In genomic region chr1:244857761-244858160, GRCh38 we compare ENCODE assay signal across 21 cellular contexts. TPM values are rescaled to one million over a fixed set of nuclear protein-coding genes. Genes with fewer than 3 reads are reported as not detected.
DNase-seq lines count a peak whose midpoint lies in the region; ATAC-seq, FAIRE-seq and TF ChIP-seq lines count a peak whose summit lies in the region.
"Had no signal": no experiment of that assay in that cellular context is flagged by ENCODE, and none has a peak within 500 bp of the region (broad histone marks: within the 10 kb centered on the region; RNA-seq: fewer than 3 reads in every experiment).

No MANE protein-coding gene starts in this region.

- FAIRE-seq in HepG2 (lab: Jason Lieb, UNC), result no peak
- FAIRE-seq: colon, H1, pancreas, urothelium cell line had no signal

- no peak overlapping the region for H3K9ac ChIP-seq in HepG2 (ENCODE audit: insufficient read depth, low read depth, low read length)
- peak overlapping the region; percentile 24 for H3K9ac ChIP-seq in SK-N-MC (ENCODE audit: insufficient read length)

- H3K27me3 ChIP-seq in HepG2 (ENCODE audit: control insufficient read depth in 1 of 2, insufficient read depth in 2 of 2, low read length in 2 of 2), result no peaks in the 10 kb centered on the region; a peak in 1 of 5 replicates
- H3K27me3 ChIP-seq in right lobe of liver, result no peaks in the 10 kb centered on the region
- no peaks in the 10 kb centered on the region for H3K27me3 ChIP-seq in effector memory CD4-positive, alpha-beta T cell (replicated peaks; ENCODE audit: control insufficient read depth, insufficient read depth, low read length, poor library complexity, severe bottlenecking)
- no peaks in the 10 kb centered on the region for H3K27me3 ChIP-seq in Peyer's patch
- H3K27me3 ChIP-seq: esophagus muscularis mucosa, pancreas had no signal

- H4K20me1 ChIP-seq in HepG2 (ENCODE audit: insufficient read depth, low read length), result peaks cover 65% of the 10 kb centered on the region

- 94% methylated on average over 3 of the region's 3 CpGs for WGBS in HepG2 (ENCODE audit: low lambda C conversion rate)
- WGBS in right lobe of liver (ENCODE audit: insufficient coverage, low coverage, low lambda C conversion rate, missing lambda C conversion rate), result 69% methylated on average over 3 of the region's 3 CpGs

- no TSS peak for BruUV-seq in HepG2 (replicated peaks; lab: Mats Ljungman, UMichigan)

- no peak for TF ChIP-seq POLR2A in HepG2 (IDR thresholded peaks at IDR 0.05; ENCODE audit: insufficient read depth in 1 of 2, low read depth in 2 of 2, low read length in 2 of 2)
- TF ChIP-seq POLR2A in right lobe of liver (IDR thresholded peaks at IDR 0.05), result no peak
- TF ChIP-seq POLR2A in Peyer's patch (IDR thresholded peaks at IDR 0.05), result no peak

- in situ Hi-C loops in HepG2 (cut with HindIII; ENCODE audit: extremely low pct_ligation_motif_present, low pct_unique_long_range_greater_than_20kb), result no loop called here

- H3K9me3 ChIP-seq in HepG2 (ENCODE audit: low read length) (no peaks in the 10 kb centered on the region), right lobe of liver (no peaks in the 10 kb centered on the region), SK-N-MC (ENCODE audit: low read depth, low read length) (no peaks in the 10 kb centered on the region), Peyer's patch (no peaks in the 10 kb centered on the region)
- no peaks in the 10 kb centered on the region for H3K9me3 ChIP-seq in effector memory CD4-positive, alpha-beta T cell (ENCODE audit: control insufficient read depth, low read length)
- H3K9me3 ChIP-seq: esophagus muscularis mucosa, pancreas had no signal

- POLR2A ChIA-PET in HepG2 (lab: Yijun Ruan, JAX), result interaction anchor here (8.0 kb wide), 1 partner anchor 21 kb away, joined by 163 read pairs; the partner anchor contains the start of gene COX20

- no peak for TF ChIP-seq EP300 in HepG2 (IDR thresholded peaks at IDR 0.05; ENCODE audit: low read depth in 2 of 2, low read length in 2 of 2)
- TF ChIP-seq EP300 in HepG2 (CRISPR knock-in tag; IDR thresholded peaks at IDR 0.05; ENCODE audit: borderline replicate concordance), result no peak

- ATAC-seq in HepG2, result no peak
- no peak for ATAC-seq in right lobe of liver
- ATAC-seq: pancreas had no signal

- TF ChIP-seq CTCF in HepG2 (CRISPR knock-in tag; IDR thresholded peaks at IDR 0.05), result no peak
- no peak for TF ChIP-seq CTCF in right lobe of liver (IDR thresholded peaks at IDR 0.05)
- no peak for TF ChIP-seq CTCF in Peyer's patch (IDR thresholded peaks at IDR 0.05)

- H3K79me2 ChIP-seq in HepG2 (ENCODE audit: insufficient read depth, low read length), result peaks cover 77% of the 10 kb centered on the region

- no peak overlapping the region for H3K4me2 ChIP-seq in HepG2 (ENCODE audit: low read depth, low read length)

- DNase-seq in HepG2 (ENCODE audit: low spot score) (no peak), right lobe of liver (no peak), SK-N-MC (ENCODE audit: low read depth, low spot score) (no peak), Peyer's patch (no peak), RKO (ENCODE audit: low spot score) (no peak), NCI-H510A (lab: John Stamatoyannopoulos, UW) (no peak)
- DNase-seq in effector memory CD4-positive, alpha-beta T cell, result no peak
- no peak for DNase-seq in stimulated activated naive CD4-positive, alpha-beta T cell treated with Interleukin-2 at 50 U/mL for 16 hours (lab: John Stamatoyannopoulos, UW)
- DNase-seq: activated CD8-positive, alpha-beta memory T cell treated with anti-CD3 and anti-CD28 coated beads for 24 hours; head of caudate nucleus; midbrain; NCI-H1105; NCI-H2171 treated with DMSO at 0.1 percent for 48 hours; NK-92 treated with Interleukin-12 subunit alpha and Interleukin-12 subunit beta, amount 100 ng/mL, for 24 hours; pancreas; Right ventricle myocardium superior; stimulated activated naive CD4-positive, alpha-beta T cell had no signal

- H3K27ac ChIP-seq in HepG2 (ENCODE audit: extremely low read length, insufficient read depth, low read length), result no peak overlapping the region
- H3K27ac ChIP-seq in right lobe of liver, result no peak overlapping the region
- peak overlapping the region; percentile 12; the same call in 1 of the 2 replicates for H3K27ac ChIP-seq in SK-N-MC
- H3K27ac ChIP-seq in effector memory CD4-positive, alpha-beta T cell (ENCODE audit: insufficient read depth, low read length, poor library complexity, severe bottlenecking), result peak overlapping the region; percentile 8
- no peak overlapping the region for H3K27ac ChIP-seq in Peyer's patch
- H3K27ac ChIP-seq: pancreas had no signal

- H3K4me1 ChIP-seq in HepG2 (ENCODE audit: insufficient read depth, low read length), result peaks cover 55% of the 10 kb centered on the region
- peaks cover 0 to 36% (median 10%) of the 10 kb centered on the region in 4 donors for H3K4me1 ChIP-seq in right lobe of liver
- peaks cover 58% of the 10 kb centered on the region for H3K4me1 ChIP-seq in effector memory CD4-positive, alpha-beta T cell (ENCODE audit: control insufficient read depth, insufficient read depth, low read length, poor library complexity, severe bottlenecking)
- H3K4me1 ChIP-seq in Peyer's patch, result peaks cover 4 to 56% (median 12%) of the 10 kb centered on the region in 4 donors

- intact Hi-C loops in HepG2 (cut with micrococcal nuclease; ENCODE audit: unreplicated experiment), result no loop called here
- intact Hi-C loops in right lobe of liver (cut with DNase I), result no loop called here

- TF ChIP-seq RAD21 in HepG2 (CRISPR knock-in tag; IDR thresholded peaks at IDR 0.05), result no peak

- CTCF ChIA-PET in HepG2 (lab: Yijun Ruan, JAX; ENCODE audit: low intra/inter-chr PET ratio, low total read pairs), result no interaction called here

- H3K4me3 ChIP-seq in HepG2 (replicated peaks in 1 of 3; ENCODE audit: insufficient read depth in 1 of 3, low read depth in 2 of 3, low read length in 3 of 3) (no peak overlapping the region), right lobe of liver (no peak overlapping the region), SK-N-MC (no peak overlapping the region), Peyer's patch (no peak overlapping the region)
- no peak overlapping the region for H3K4me3 ChIP-seq in effector memory CD4-positive, alpha-beta T cell (ENCODE audit: insufficient read depth, low read depth, low read length, poor library complexity, severe bottlenecking)
- H3K4me3 ChIP-seq: esophagus muscularis mucosa, pancreas had no signal

- no peak overlapping the region for H2AFZ ChIP-seq in HepG2 (ENCODE audit: low read length)

- H3K36me3 ChIP-seq in HepG2 (replicated peaks in 1 of 2; ENCODE audit: control insufficient read depth in 1 of 2, insufficient read depth in 2 of 2, low read length in 2 of 2), result peaks cover 23 to 87% of the 10 kb centered on the region in 2 experiments
- H3K36me3 ChIP-seq in right lobe of liver, result peaks cover 0 to 84% (median 51%) of the 10 kb centered on the region in 4 donors
- peaks cover 99% of the 10 kb centered on the region for H3K36me3 ChIP-seq in SK-N-MC (ENCODE audit: insufficient read depth, low read length)
- H3K36me3 ChIP-seq in effector memory CD4-positive, alpha-beta T cell (ENCODE audit: control insufficient read depth, insufficient read depth, low read length), result peaks cover 70% of the 10 kb centered on the region
- H3K36me3 ChIP-seq in Peyer's patch, result peaks cover 0 to 76% (median 6%) of the 10 kb centered on the region in 3 donors

RNA-seq across cellular contexts. Expression of gene HNRNPU, which starts 6.6 kb away (rescaled TPM):
- total RNA-seq in HepG2 (2016; rRNA removed; fragmentation: Illumina TruSeq; extraction: Trizol) (508 and 657 TPM in 2 replicates), right lobe of liver (100 to 1,000 TPM in 5 of 6 experiments, 10 to 100 TPM in 1; 73.3 to 183 (median 121) TPM), Peyer's patch (100 to 1,000 TPM; 277 to 522 (median 324) TPM)
- total RNA-seq in HepG2 (2016; cell fraction: cytosol; rRNA removed; fragmentation: Illumina TruSeq; extraction: Trizol; ENCODE audit: low read depth), result 36.7 and 41.2 TPM in 2 replicates
- 513 and 625 TPM in 2 replicates for total RNA-seq in HepG2 (2016; cell fraction: insoluble cytoplasmic fraction; rRNA removed; fragmentation: Illumina TruSeq; extraction: Trizol)
- 92.2 and 116 TPM in 2 replicates for total RNA-seq in HepG2 (2016; cell fraction: membrane; rRNA removed; fragmentation: Illumina TruSeq; extraction: Trizol)
- 356 and 374 TPM in 2 replicates for total RNA-seq in HepG2 (2016; cell fraction: nucleus; rRNA removed; fragmentation: Illumina TruSeq; extraction: Trizol)
- 87.9 and 101 TPM in 2 replicates for polyA plus RNA-seq in HepG2 (2011; rRNA removed)
- 51.0 and 69.9 TPM in 2 replicates for polyA plus RNA-seq in HepG2 (2011; cell fraction: cytosol; rRNA removed)
- polyA plus RNA-seq in HepG2 (2011; cell fraction: nucleus; rRNA removed), result 74.8 and 100.0 TPM in 2 replicates
- 171 and 263 TPM in 2 replicates for polyA plus RNA-seq in HepG2 (2012)
- 19.0 and 23.4 TPM in 2 replicates for polyA plus RNA-seq in HepG2 (2016; cell fraction: cytosol; fragmentation: Illumina TruSeq; extraction: Trizol; ENCODE audit: low read depth)
- polyA plus RNA-seq in HepG2 (2016; cell fraction: insoluble cytoplasmic fraction; fragmentation: Illumina TruSeq; extraction: Trizol; ENCODE audit: low read depth), result 629 and 634 TPM in 2 replicates
- polyA plus RNA-seq in HepG2 (2016; cell fraction: membrane; fragmentation: Illumina TruSeq; extraction: Trizol; ENCODE audit: low read depth), result 53.4 and 62.4 TPM in 2 replicates
- polyA plus RNA-seq in HepG2 (2016; cell fraction: nucleus; fragmentation: Illumina TruSeq; extraction: Trizol; ENCODE audit: insufficient read depth, low read depth), result 455 and 473 TPM in 2 replicates
- 81.5 and 284 TPM in 2 replicates for polyA minus RNA-seq in HepG2 (2011; rRNA and poly(A)+ RNA removed; ENCODE audit: low replicate concordance)
- polyA minus RNA-seq in HepG2 (2011; cell fraction: cytosol; rRNA and poly(A)+ RNA removed), result 160 and 172 TPM in 2 replicates
- polyA minus RNA-seq in HepG2 (2011; cell fraction: nucleus; rRNA and poly(A)+ RNA removed), result 231 and 261 TPM in 2 replicates

RNA-seq across cellular contexts. Expression of gene COX20, which starts 22.3 kb away (rescaled TPM):
- total RNA-seq in HepG2 (2016; rRNA removed; fragmentation: Illumina TruSeq; extraction: Trizol), result 95.8 and 110 TPM in 2 replicates
- 122 and 124 TPM in 2 replicates for total RNA-seq in HepG2 (2016; cell fraction: cytosol; rRNA removed; fragmentation: Illumina TruSeq; extraction: Trizol; ENCODE audit: low read depth)
- total RNA-seq in HepG2 (2016; cell fraction: insoluble cytoplasmic fraction; rRNA removed; fragmentation: Illumina TruSeq; extraction: Trizol), result 90.4 and 108 TPM in 2 replicates
- 155 and 158 TPM in 2 replicates for total RNA-seq in HepG2 (2016; cell fraction: membrane; rRNA removed; fragmentation: Illumina TruSeq; extraction: Trizol)
- 33.7 and 46.6 TPM in 2 replicates for total RNA-seq in HepG2 (2016; cell fraction: nucleus; rRNA removed; fragmentation: Illumina TruSeq; extraction: Trizol)
- polyA plus RNA-seq in HepG2 (2011; rRNA removed), result 24.3 and 34.4 TPM in 2 replicates
- 18.9 and 30.5 TPM in 2 replicates for polyA plus RNA-seq in HepG2 (2011; cell fraction: cytosol; rRNA removed)
- polyA plus RNA-seq in HepG2 (2011; cell fraction: nucleus; rRNA removed), result 16.5 and 23.4 TPM in 2 replicates
- 51.2 and 83.5 TPM in 2 replicates for polyA plus RNA-seq in HepG2 (2012)
- 262 and 273 TPM in 2 replicates for polyA plus RNA-seq in HepG2 (2016; cell fraction: cytosol; fragmentation: Illumina TruSeq; extraction: Trizol; ENCODE audit: low read depth)
- 173 and 179 TPM in 2 replicates for polyA plus RNA-seq in HepG2 (2016; cell fraction: insoluble cytoplasmic fraction; fragmentation: Illumina TruSeq; extraction: Trizol; ENCODE audit: low read depth)
- polyA plus RNA-seq in HepG2 (2016; cell fraction: membrane; fragmentation: Illumina TruSeq; extraction: Trizol; ENCODE audit: low read depth), result 249 and 251 TPM in 2 replicates
- 103 and 109 TPM in 2 replicates for polyA plus RNA-seq in HepG2 (2016; cell fraction: nucleus; fragmentation: Illumina TruSeq; extraction: Trizol; ENCODE audit: insufficient read depth, low read depth)
- 5.2 and 10.0 TPM in 2 replicates for polyA minus RNA-seq in HepG2 (2011; rRNA and poly(A)+ RNA removed; ENCODE audit: low replicate concordance)
- 8.2 and 13.3 TPM in 2 replicates for polyA minus RNA-seq in HepG2 (2011; cell fraction: cytosol; rRNA and poly(A)+ RNA removed)
- polyA minus RNA-seq in HepG2 (2011; cell fraction: nucleus; rRNA and poly(A)+ RNA removed), result 49.2 and 55.6 TPM in 2 replicates
- 10 to 100 TPM; 16.8 to 28.5 (median 19.6) TPM for total RNA-seq in right lobe of liver
- 10 to 100 TPM; 15.6 to 33.5 (median 28.2) TPM for total RNA-seq in Peyer's patch

Comparison
In these comparisons a context has a peak if more than half of its experiments do, and no peak if none do; other contexts are left out.
1. H3K27ac ChIP-seq: peak in SK-N-MC (single experiment) and effector memory CD4-positive, alpha-beta T cell (single experiment); none in HepG2 (single experiment), right lobe of liver (0 of 3) and Peyer's patch (0 of 4).